30 cellular contexts compared by ENCODE assay signal in genomic region chr1:37722181-37723071, GRCh38. TPM values are rescaled to one million over a fixed set of nuclear protein-coding genes. Genes with fewer than 3 reads are reported as not detected.
DNase-seq lines count a peak whose midpoint lies in the region; ATAC-seq and TF ChIP-seq lines count a peak whose summit lies in the region.
"Had no signal": no experiment of that assay in that cellular context is flagged by ENCODE, and none has a peak within 500 bp of the region (broad histone marks: within the 10 kb centered on the region; RNA-seq: fewer than 3 reads in every experiment).

No MANE protein-coding gene starts in this region.

- H3K4me1 ChIP-seq in BLaER1 (peaks cover 44% of the 10 kb centered on the region), osteoblast (ENCODE audit: insufficient read depth, low read length) (peaks cover 14% of the 10 kb centered on the region), esophagus muscularis mucosa (peaks cover 0 to 6% (median 0%) of the 10 kb centered on the region in 4 donors)
- H3K4me1 ChIP-seq: lower lobe of right lung, psoas muscle had no signal

- H3K4me1 Mint-ChIP-seq in activated T-helper 1 cell treated with anti-CD3 and anti-CD28 coated beads, Interleukin-12 subunit alpha, Interleukin-12 subunit beta, Interleukin-2, Interleukin-4 antibody, amounts not matched to agents 30 ng/mL and 10 ng/mL and 1 ng/mL, durations not matched to agents 14 hours and 24 hours and 36 hours (ENCODE audit: low read depth) = no peaks in the 10 kb centered on the region
- H3K4me1 Mint-ChIP-seq: activated B cell treated with CpG ODN at 0.5 μM for 24 hours; activated naive CD4-positive, alpha-beta T cell treated with anti-CD3 and anti-CD28 coated beads, Interleukin-2, amount 50 U/mL, for 24 hours; activated T-helper 17 cell treated with anti-CD3 and anti-CD28 coated beads, Interleukin-2, amount 50 U/mL, for 72 hours; nephron had no signal

- H3K27me3 ChIP-seq in BLaER1 (no peaks in the 10 kb centered on the region), osteoblast (ENCODE audit: insufficient read depth, low read length) (peaks cover 35% of the 10 kb centered on the region), esophagus muscularis mucosa (peaks cover 0 to 80% (median 3%) of the 10 kb centered on the region in 4 donors)
- H3K27me3 ChIP-seq: BE2C had no signal

- H3K36me3 ChIP-seq in BLaER1 (no peaks in the 10 kb centered on the region), osteoblast (ENCODE audit: insufficient read depth, low read length) (no peaks in the 10 kb centered on the region), esophagus muscularis mucosa (no peaks in the 10 kb centered on the region)
- H3K36me3 ChIP-seq: BE2C, esophagus squamous epithelium, lower lobe of right lung, tibial nerve had no signal

- TF ChIP-seq EP300 in esophagus muscularis mucosa (IDR thresholded peaks at IDR 0.05) = no peak

- no peaks in the 10 kb centered on the region for H3K36me3 Mint-ChIP-seq in activated T-helper 1 cell treated with anti-CD3 and anti-CD28 coated beads, Interleukin-12 subunit alpha, Interleukin-12 subunit beta, Interleukin-2, Interleukin-4 antibody, amounts not matched to agents 30 ng/mL and 10 ng/mL and 1 ng/mL, durations not matched to agents 14 hours and 24 hours and 36 hours (ENCODE audit: low read depth)
- H3K36me3 Mint-ChIP-seq: activated CD4-positive, alpha-beta memory T cell treated with anti-CD3 and anti-CD28 coated beads for 36 hours; activated naive CD4-positive, alpha-beta T cell treated with anti-CD3 and anti-CD28 coated beads, Interleukin-2, amount 50 U/mL, for 24 hours had no signal

- H3K4me3 ChIP-seq in BLaER1 = no peak overlapping the region
- H3K4me3 ChIP-seq in osteoblast (ENCODE audit: insufficient read depth, low read length) = no peak overlapping the region
- H3K4me3 ChIP-seq in esophagus muscularis mucosa = no peak overlapping the region
- H3K4me3 ChIP-seq: esophagus squamous epithelium, lower lobe of right lung, psoas muscle, skin epidermis, tibial nerve had no signal

- H3K4me3 Mint-ChIP-seq in activated T-helper 1 cell treated with anti-CD3 and anti-CD28 coated beads, Interleukin-12 subunit alpha, Interleukin-12 subunit beta, Interleukin-2, Interleukin-4 antibody, amounts not matched to agents 30 ng/mL and 10 ng/mL and 1 ng/mL, durations not matched to agents 14 hours and 24 hours and 36 hours = no peak overlapping the region
- H3K4me3 Mint-ChIP-seq: activated B cell treated with CpG ODN at 0.5 μM for 24 hours; activated CD4-positive, alpha-beta memory T cell treated with anti-CD3 and anti-CD28 coated beads for 36 hours; activated naive CD4-positive, alpha-beta T cell treated with anti-CD3 and anti-CD28 coated beads, Interleukin-2, amount 50 U/mL, for 24 hours; activated T-helper 17 cell treated with anti-CD3 and anti-CD28 coated beads, Interleukin-2, amount 50 U/mL, for 72 hours; nephron; stimulated activated naive CD8-positive, alpha-beta T cell treated with anti-CD3 and anti-CD28 coated beads, Interleukin-15, Interleukin-2, amounts not matched to agents 100 ng/mL and 50 ng/mL, for 24 hours had no signal

- TF ChIP-seq CTCF in osteoblast (IDR thresholded peaks at IDR 0.05; ENCODE audit: extremely low read depth, low read depth, low read length) = no peak
- TF ChIP-seq CTCF in esophagus muscularis mucosa (IDR thresholded peaks at IDR 0.05) = no peak

- no peak for TF ChIP-seq POLR2A in esophagus muscularis mucosa (IDR thresholded peaks at IDR 0.05; ENCODE audit: low read depth)

- ATAC-seq in HG03097 (IDR thresholded peaks at IDR 0.05; ENCODE audit: low FRiP score, unreplicated experiment) (no peak), GM21515 (IDR thresholded peaks at IDR 0.05; ENCODE audit: unreplicated experiment) (no peak)
- ATAC-seq: activated T-helper 17 cell treated with anti-CD3 and anti-CD28 coated beads, Interleukin-2, amount 50 U/mL, for 72 hours; lower lobe of right lung; Panc1; psoas muscle had no signal

- no peaks in the 10 kb centered on the region for H3K9me3 ChIP-seq in BLaER1
- H3K9me3 ChIP-seq in osteoblast (ENCODE audit: low read depth, low read length) = no peaks in the 10 kb centered on the region
- no peaks in the 10 kb centered on the region for H3K9me3 ChIP-seq in esophagus muscularis mucosa
- H3K9me3 ChIP-seq: BE2C, esophagus squamous epithelium, lower lobe of right lung, psoas muscle, tibial nerve had no signal

- H3K27ac ChIP-seq in BLaER1 (no peak overlapping the region; the same call in 1 of the 2 replicates), angular gyrus (ENCODE audit: low read depth, low read length) (peak overlapping the region; percentile 79), osteoblast (ENCODE audit: low read depth, low read length) (no peak overlapping the region), esophagus muscularis mucosa (replicated peaks in 1 of 4) (peak overlapping the region in 1 of 4 donors; percentile 45)
- H3K27ac ChIP-seq: esophagus squamous epithelium, lower lobe of right lung, psoas muscle, skin epidermis had no signal

- no peak overlapping the region for H3K27ac Mint-ChIP-seq in activated T-helper 1 cell treated with anti-CD3 and anti-CD28 coated beads, Interleukin-12 subunit alpha, Interleukin-12 subunit beta, Interleukin-2, Interleukin-4 antibody, amounts not matched to agents 30 ng/mL and 10 ng/mL and 1 ng/mL, durations not matched to agents 14 hours and 24 hours and 36 hours
- H3K27ac Mint-ChIP-seq: activated B cell treated with CpG ODN at 0.5 μM for 24 hours; activated CD4-positive, alpha-beta memory T cell treated with anti-CD3 and anti-CD28 coated beads for 36 hours; activated naive CD4-positive, alpha-beta T cell treated with anti-CD3 and anti-CD28 coated beads, Interleukin-2, amount 50 U/mL, for 24 hours; activated T-helper 17 cell treated with anti-CD3 and anti-CD28 coated beads, Interleukin-2, amount 50 U/mL, for 72 hours; nephron; stimulated activated naive CD8-positive, alpha-beta T cell treated with anti-CD3 and anti-CD28 coated beads, Interleukin-15, Interleukin-2, amounts not matched to agents 100 ng/mL and 50 ng/mL, for 24 hours had no signal

- H3K4me2 ChIP-seq in BLaER1 (peak overlapping the region; percentile 72), osteoblast (ENCODE audit: insufficient read depth, low read length) (no peak overlapping the region)

- H3K27me3 Mint-ChIP-seq in activated T-helper 1 cell treated with anti-CD3 and anti-CD28 coated beads, Interleukin-12 subunit alpha, Interleukin-12 subunit beta, Interleukin-2, Interleukin-4 antibody, amounts not matched to agents 30 ng/mL and 10 ng/mL and 1 ng/mL, durations not matched to agents 14 hours and 24 hours and 36 hours (ENCODE audit: insufficient read depth) = peaks cover 3% of the 10 kb centered on the region

- H3K9me3 Mint-ChIP-seq in activated T-helper 1 cell treated with anti-CD3 and anti-CD28 coated beads, Interleukin-12 subunit alpha, Interleukin-12 subunit beta, Interleukin-2, Interleukin-4 antibody, amounts not matched to agents 30 ng/mL and 10 ng/mL and 1 ng/mL, durations not matched to agents 14 hours and 24 hours and 36 hours = no peaks in the 10 kb centered on the region
- H3K9me3 Mint-ChIP-seq: activated B cell treated with CpG ODN at 0.5 μM for 24 hours; activated CD4-positive, alpha-beta memory T cell treated with anti-CD3 and anti-CD28 coated beads for 36 hours; activated naive CD4-positive, alpha-beta T cell treated with anti-CD3 and anti-CD28 coated beads, Interleukin-2, amount 50 U/mL, for 24 hours; activated T-helper 17 cell treated with anti-CD3 and anti-CD28 coated beads, Interleukin-2, amount 50 U/mL, for 72 hours; nephron; stimulated activated naive CD8-positive, alpha-beta T cell treated with anti-CD3 and anti-CD28 coated beads, Interleukin-15, Interleukin-2, amounts not matched to agents 100 ng/mL and 50 ng/mL, for 24 hours had no signal

- DNase-seq in hippocampal formation (lab: John Stamatoyannopoulos, UW) (peak; percentile 72 to 76), osteoblast (ENCODE audit: insufficient read length, low spot score, missing footprints) (peak; percentile 62), esophagus muscularis mucosa (ENCODE audit: extremely low spot score) (no peak)
- DNase-seq in activated T-helper 1 cell treated with anti-CD3 and anti-CD28 coated beads, Interleukin-12 subunit alpha, Interleukin-12 subunit beta, Interleukin-2, Interleukin-4 antibody, amounts not matched to agents 30 ng/mL and 10 ng/mL and 1 ng/mL, durations not matched to agents 14 hours and 24 hours and 36 hours (ENCODE audit: low spot score) = no peak
- DNase-seq: activated B cell treated with CpG ODN at 0.5 μM for 24 hours; activated CD4-positive, alpha-beta memory T cell treated with anti-CD3 and anti-CD28 coated beads for 36 hours; activated CD8-positive, alpha-beta memory T cell treated with anti-CD3 and anti-CD28 coated beads, Interleukin-2, amount 50 U/mL, for 4 hours; aorta; BE2C; DMS53; esophagus squamous epithelium; lower lobe of right lung; NCI-H1105 treated with DMSO at 0.1 percent for 48 hours; NCI-H2029; NCI-H526; NK-92 treated with Interleukin-12 subunit alpha and Interleukin-12 subunit beta, amount 100 ng/mL, for 24 hours; psoas muscle; SHP77 treated with DMSO at 0.1 percent for 48 hours had no signal

- intact Hi-C loops in activated T-helper 1 cell treated with anti-CD3 and anti-CD28 coated beads, Interleukin-12 subunit alpha, Interleukin-12 subunit beta, Interleukin-2, Interleukin-4 antibody, amounts not matched to agents 30 ng/mL and 10 ng/mL and 1 ng/mL, durations not matched to agents 14 hours and 24 hours and 36 hours (cut with micrococcal nuclease) = no loop called here
- intact Hi-C loops in esophagus muscularis mucosa (cut with DNase I) = no loop called here

- no peaks in the 10 kb centered on the region for H3K79me2 ChIP-seq in osteoblast (ENCODE audit: insufficient read depth, low read length)

- H2AFZ ChIP-seq in osteoblast (ENCODE audit: low read length) = no peak overlapping the region

- H4K20me1 ChIP-seq in BLaER1 (no peaks in the 10 kb centered on the region), osteoblast (ENCODE audit: insufficient read depth, low read length) (peaks cover 3% of the 10 kb centered on the region)

- H3K9ac ChIP-seq in BLaER1 = no peak overlapping the region

- WGBS in esophagus muscularis mucosa = 73% methylated on average over 14 of the region's 14 CpGs

RNA-seq across cellular contexts. Expression of gene CDCA8, which starts 30.1 kb away (rescaled TPM):
- total RNA-seq in osteoblast (1.5 and 1.8 TPM in 2 replicates), esophagus muscularis mucosa (under 1 TPM in 3 of 4 donors, not detected in 1; 0.26 to 0.42 (median 0.40) TPM)
- total RNA-seq in activated T-helper 1 cell treated with anti-CD3 and anti-CD28 coated beads, Interleukin-12 subunit alpha, Interleukin-12 subunit beta, Interleukin-2, Interleukin-4 antibody, amounts not matched to agents 30 ng/mL and 10 ng/mL and 1 ng/mL, durations not matched to agents 14 hours and 24 hours and 36 hours = 33.5 and 37.2 TPM in 2 replicates

RNA-seq across cellular contexts. Expression of gene EPHA10, which starts 42.5 kb away (rescaled TPM):
- total RNA-seq in osteoblast (not detected in 2 replicates), esophagus muscularis mucosa (under 1 TPM; 0.17 to 0.83 (median 0.39) TPM)
- total RNA-seq in activated T-helper 1 cell treated with anti-CD3 and anti-CD28 coated beads, Interleukin-12 subunit alpha, Interleukin-12 subunit beta, Interleukin-2, Interleukin-4 antibody, amounts not matched to agents 30 ng/mL and 10 ng/mL and 1 ng/mL, durations not matched to agents 14 hours and 24 hours and 36 hours = 0.05 and 0.27 TPM in 2 replicates
- total RNA-seq: A673, psoas muscle had no signal

Comparison
In these comparisons a context has a peak if more than half of its experiments do, and no peak if none do; other contexts are left out.
1. DNase-seq: peak in hippocampal formation (2 of 2) and osteoblast (single experiment); none in activated T-helper 1 cell treated with anti-CD3 and anti-CD28 coated beads, Interleukin-12 subunit alpha, Interleukin-12 subunit beta, Interleukin-2, Interleukin-4 antibody, amounts not matched to agents 30 ng/mL and 10 ng/mL and 1 ng/mL, durations not matched to agents 14 hours and 24 hours and 36 hours (single experiment) and esophagus muscularis mucosa (single experiment).
2. RNA of gene CDCA8, which starts 30.1 kb away (total RNA-seq): 33.5 to 37.2 TPM in activated T-helper 1 cell treated with anti-CD3 and anti-CD28 coated beads, Interleukin-12 subunit alpha, Interleukin-12 subunit beta, Interleukin-2, Interleukin-4 antibody, amounts not matched to agents 30 ng/mL and 10 ng/mL and 1 ng/mL, durations not matched to agents 14 hours and 24 hours and 36 hours; 1.5 to 1.8 TPM in osteoblast and 0.26 to 0.42 TPM in esophagus muscularis mucosa; every median in the first group is over 10 times any median in the second.